Comparison of ENCODE assay signal across 21 cellular contexts in genomic region chr18:56353676-56354260, GRCh38.
"Had no signal": no experiment of that assay in that cellular context is flagged by ENCODE, and none has a peak within 500 bp of the region (broad histone marks: within the 10 kb centered on the region; RNA-seq: fewer than 3 reads in every experiment).

No MANE protein-coding gene starts in this region.

- H3K27ac ChIP-seq: coronary artery, esophagus squamous epithelium, foreskin keratinocyte, heart right ventricle, neural progenitor cell, prostate gland, right atrium auricular region, testis, tibial artery had no signal

- H3K9me3 ChIP-seq: esophagus squamous epithelium, prostate gland, testis, tibial artery had no signal

- DNase-seq: dermis blood vessel endothelial cell; effector memory CD4-positive, alpha-beta T cell; erythroblast; esophagus squamous epithelium; foreskin keratinocyte; glutamatergic neuron; heart right ventricle; hippocampal formation; islet precursor cell; mesendoderm; midbrain; naive thymus-derived CD4-positive, alpha-beta T cell; stimulated activated CD4-positive, alpha-beta T cell treated with anti-CD3 and anti-CD28 coated beads, Interleukin-4, amount 100 ng/mL, for 4 hours; stimulated activated naive CD8-positive, alpha-beta T cell treated with anti-CD3 and anti-CD28 coated beads, Interleukin-15, Interleukin-2, amounts not matched to agents 100 U/mL and 50 U/mL, for 24 hours; substantia nigra; testis; tibial artery had no signal

- H3K4me3 ChIP-seq: coronary artery, esophagus squamous epithelium, heart right ventricle, neural progenitor cell, prostate gland, right atrium auricular region, testis, tibial artery had no signal

- H3K27me3 ChIP-seq: esophagus squamous epithelium, foreskin keratinocyte, heart right ventricle, neural progenitor cell, right atrium auricular region, testis, tibial artery had no signal

- H3K36me3 ChIP-seq: esophagus squamous epithelium, heart right ventricle, neural progenitor cell, prostate gland, right atrium auricular region, tibial artery had no signal

- H3K4me1 ChIP-seq: esophagus squamous epithelium, foreskin keratinocyte, heart right ventricle, prostate gland, right atrium auricular region, testis, tibial artery had no signal
